20 cellular contexts compared by ENCODE assay signal in genomic region chr16:29668267-29668666, GRCh38. TPM values are rescaled to one million over a fixed set of nuclear protein-coding genes. Genes with fewer than 3 reads are reported as not detected.
DNase-seq lines count a peak whose midpoint lies in the region; ATAC-seq, FAIRE-seq and TF ChIP-seq lines count a peak whose summit lies in the region.
"Had no signal": no experiment of that assay in that cellular context is flagged by ENCODE, and none has a peak within 500 bp of the region (broad histone marks: within the 10 kb centered on the region; RNA-seq: fewer than 3 reads in every experiment).

No MANE protein-coding gene starts in this region.

- no peak overlapping the region for H3K23ac ChIP-seq in neuronal stem cell (ENCODE audit: low read depth, low read length, poor library complexity)

- no peak for FAIRE-seq in K562 (lab: Jason Lieb, UNC)
- FAIRE-seq: D721Med, G401.6 had no signal

- H3K4me1 ChIP-seq in CD8-positive, alpha-beta memory T cell (ENCODE audit: insufficient read depth, low read length) = peaks cover 38% of the 10 kb centered on the region
- H3K4me1 ChIP-seq in K562 (replicated peaks in 1 of 2; ENCODE audit: control insufficient read depth in 2 of 2, insufficient read depth in 2 of 2, low read length in 2 of 2) (peaks cover 19 to 38% of the 10 kb centered on the region in 2 experiments; a peak in 4 of 5 replicates), neuronal stem cell (ENCODE audit: control insufficient read depth in 2 of 2, insufficient read depth in 1 of 2, low read depth in 1 of 2, low read length in 2 of 2) (peaks cover 13 to 29% of the 10 kb centered on the region in 2 donors), esophagus muscularis mucosa (peaks cover 0 to 15% (median 12%) of the 10 kb centered on the region in 4 donors)
- H3K4me1 ChIP-seq: HAP-1 had no signal

- H3K4me1 Mint-ChIP-seq in activated naive CD8-positive, alpha-beta T cell (ENCODE audit: low read depth) = peaks cover 53% of the 10 kb centered on the region
- H3K4me1 Mint-ChIP-seq in activated naive CD8-positive, alpha-beta T cell treated with anti-CD3 and anti-CD28 coated beads, Interleukin-2, amount 50 U/mL, for 24 hours = peaks cover 50% of the 10 kb centered on the region
- peaks cover 47 to 58% (median 53%) of the 10 kb centered on the region in 3 donors for H3K4me1 Mint-ChIP-seq in CD8-positive, alpha-beta memory T cell

- H3K4me3 ChIP-seq in CD8-positive, alpha-beta memory T cell (ENCODE audit: low read length) = no peak overlapping the region
- H3K4me3 ChIP-seq in K562 (no peak overlapping the region), neuronal stem cell (ENCODE audit: low read length in 2 of 2) (no peak overlapping the region), esophagus muscularis mucosa (no peak overlapping the region)
- H3K4me3 ChIP-seq: HAP-1 had no signal

- no peaks in the 10 kb centered on the region for H3K9me3 ChIP-seq in CD8-positive, alpha-beta memory T cell (ENCODE audit: low read length)
- H3K9me3 ChIP-seq in K562 (replicated peaks; ENCODE audit: control insufficient read depth, insufficient read depth, low read depth, low read length) (no peaks in the 10 kb centered on the region), neuronal stem cell (replicated peaks in 1 of 2; ENCODE audit: control insufficient read depth in 2 of 2, insufficient read depth in 1 of 2, low read depth in 1 of 2, low read length in 2 of 2) (no peaks in the 10 kb centered on the region), esophagus muscularis mucosa (no peaks in the 10 kb centered on the region)
- H3K9me3 ChIP-seq: HAP-1 had no signal

- TF ChIP-seq CTCF in K562 (IDR thresholded peaks at IDR 0.05 in 2 of 3, conservative IDR thresholded peaks at IDR 0.05 in 1 of 3; ENCODE audit: insufficient read depth in 2 of 3, low read depth in 1 of 3, low read length in 3 of 3) (no peak), esophagus muscularis mucosa (IDR thresholded peaks at IDR 0.05) (no peak)

- H3K27ac ChIP-seq in CD8-positive, alpha-beta memory T cell (ENCODE audit: low read depth, low read length) = no peak overlapping the region
- no peak overlapping the region for H3K27ac ChIP-seq in K562 (ENCODE audit: extremely low read depth, low read depth, low read length)
- no peak overlapping the region for H3K27ac ChIP-seq in neuronal stem cell (replicated peaks; ENCODE audit: low read length)
- H3K27ac ChIP-seq in esophagus muscularis mucosa (replicated peaks in 1 of 4) = no peak overlapping the region

- no peaks in the 10 kb centered on the region for H3K36me3 ChIP-seq in CD8-positive, alpha-beta memory T cell (ENCODE audit: insufficient read depth, low read length)
- H3K36me3 ChIP-seq in K562 (ENCODE audit: control insufficient read depth, insufficient read depth, low read length) = peaks cover 64% of the 10 kb centered on the region
- H3K36me3 ChIP-seq in neuronal stem cell (replicated peaks in 1 of 2; ENCODE audit: control insufficient read depth in 2 of 2, insufficient read depth in 2 of 2, low read length in 2 of 2) = no peaks in the 10 kb centered on the region
- no peaks in the 10 kb centered on the region for H3K36me3 ChIP-seq in esophagus muscularis mucosa
- H3K36me3 ChIP-seq: HAP-1 had no signal

- peak overlapping the region; percentile 41 for H3K27ac Mint-ChIP-seq in activated naive CD8-positive, alpha-beta T cell
- H3K27ac Mint-ChIP-seq in activated naive CD8-positive, alpha-beta T cell treated with anti-CD3 and anti-CD28 coated beads, Interleukin-2, amount 50 U/mL, for 24 hours = no peak overlapping the region
- peak overlapping the region in 1 of 8 donors; percentile 54 for H3K27ac Mint-ChIP-seq in CD8-positive, alpha-beta memory T cell

- H2AFZ ChIP-seq in K562 (ENCODE audit: low read depth, low read length) = no peak overlapping the region
- no peak overlapping the region for H2AFZ ChIP-seq in neuronal stem cell (ENCODE audit: low read length)

- H2BK120ac ChIP-seq in neuronal stem cell (ENCODE audit: low read depth, low read length) = no peak overlapping the region

- no peak for ATAC-seq in activated naive CD8-positive, alpha-beta T cell treated with anti-CD3 and anti-CD28 coated beads, Interleukin-2, amount 50 U/mL, for 24 hours
- no peak for ATAC-seq in K562
- ATAC-seq in HG02970 (IDR thresholded peaks at IDR 0.05; ENCODE audit: low FRiP score, unreplicated experiment) = no peak

- no TSS peak for BruUV-seq in K562 (replicated peaks; lab: Mats Ljungman, UMichigan)

- no peaks in the 10 kb centered on the region for H3K27me3 ChIP-seq in CD8-positive, alpha-beta memory T cell (ENCODE audit: insufficient read depth, low read length, poor library complexity, severe bottlenecking)
- H3K27me3 ChIP-seq in K562 (ENCODE audit: control insufficient read depth in 2 of 2, insufficient read depth in 2 of 2, low read length in 2 of 2) (no peaks in the 10 kb centered on the region), neuronal stem cell (ENCODE audit: control insufficient read depth in 3 of 3, insufficient read depth in 3 of 3, low read depth in 1 of 3, low read length in 3 of 3) (no peaks in the 10 kb centered on the region), esophagus muscularis mucosa (peaks cover 0 to 20% (median 0%) of the 10 kb centered on the region in 4 donors)

- TF ChIP-seq EP300 in K562 (IDR thresholded peaks at IDR 0.05; ENCODE audit: low read length) = no peak
- TF ChIP-seq EP300 in esophagus muscularis mucosa (IDR thresholded peaks at IDR 0.05) = no peak

- H3K9me3 Mint-ChIP-seq in activated naive CD8-positive, alpha-beta T cell (ENCODE audit: low read depth) = no peaks in the 10 kb centered on the region
- H3K9me3 Mint-ChIP-seq in activated naive CD8-positive, alpha-beta T cell treated with anti-CD3 and anti-CD28 coated beads, Interleukin-2, amount 50 U/mL, for 24 hours = no peaks in the 10 kb centered on the region
- peaks cover 0 to 4% (median 0%) of the 10 kb centered on the region in 5 donors for H3K9me3 Mint-ChIP-seq in CD8-positive, alpha-beta memory T cell

- DNase-seq in activated naive CD8-positive, alpha-beta T cell treated with anti-CD3 and anti-CD28 coated beads, Interleukin-2, amount 50 U/mL, for 24 hours = no peak
- DNase-seq in CD8-positive, alpha-beta memory T cell = no peak
- DNase-seq in K562 (ENCODE audit: extremely low read depth in 1 of 4, low spot score in 3 of 4) (no peak), neuronal stem cell (ENCODE audit: low spot score) (no peak), esophagus muscularis mucosa (ENCODE audit: extremely low spot score) (no peak), HCEC 1CT (no peak)
- DNase-seq: 8988T; AML-193; C1 segment of cervical spinal cord; CD4-positive, alpha-beta memory T cell; COR-L47; DMS153; DMS79 treated with DMSO at 0.1 percent for 48 hours; EL; GOT3 had no signal

- CTCF ChIA-PET in CD8-positive, alpha-beta memory T cell (lab: Charles Lee) = no interaction called here
- CTCF ChIA-PET in K562 (lab: Yijun Ruan, JAX; ENCODE audit: low intra/inter-chr PET ratio) = no interaction called here

- H3K36me3 Mint-ChIP-seq in activated naive CD8-positive, alpha-beta T cell = peaks cover 4% of the 10 kb centered on the region
- H3K36me3 Mint-ChIP-seq in activated naive CD8-positive, alpha-beta T cell treated with anti-CD3 and anti-CD28 coated beads, Interleukin-2, amount 50 U/mL, for 24 hours (ENCODE audit: low read depth) = peaks cover 42% of the 10 kb centered on the region
- peaks cover 12 to 54% (median 14%) of the 10 kb centered on the region in 3 donors for H3K36me3 Mint-ChIP-seq in CD8-positive, alpha-beta memory T cell

- POLR2A ChIA-PET in CD8-positive, alpha-beta memory T cell (lab: Charles Lee) = interaction anchor here (0.7 kb wide), 1 partner anchor 805 kb away, joined by 5 read pairs; no protein-coding TSS in a partner anchor
- POLR2A ChIA-PET in K562 (lab: Yijun Ruan, JAX) = interaction anchor here (0.6 to 0.7 kb wide), 2 partner anchors 44 to 135 kb away, joined by 3 read pairs; no protein-coding TSS in a partner anchor

- H3K4me3 Mint-ChIP-seq in activated naive CD8-positive, alpha-beta T cell = no peak overlapping the region
- H3K4me3 Mint-ChIP-seq in activated naive CD8-positive, alpha-beta T cell treated with anti-CD3 and anti-CD28 coated beads, Interleukin-2, amount 50 U/mL, for 24 hours = no peak overlapping the region
- H3K4me3 Mint-ChIP-seq in CD8-positive, alpha-beta memory T cell = peak overlapping the region in 4 of 7 donors; percentile 13 to 59 (median 36)

- H4K91ac ChIP-seq in neuronal stem cell (ENCODE audit: low read depth, low read length, poor library complexity) = no peak overlapping the region

- in situ Hi-C loops in K562 (cut with MboI) = no loop called here

- WGBS in K562 (ENCODE audit: insufficient coverage, low coverage, missing lambda C conversion rate) = 87% methylated on average over 3 of the region's 3 CpGs
- no CpG with 5 or more reads among the region's 3 CpGs for WGBS in neuronal stem cell (ENCODE audit: extremely low coverage in 2 of 2, insufficient read length in 2 of 2, insufficient replicate concordance in 1 of 2), 2 donors
- WGBS in esophagus muscularis mucosa = 94% methylated on average over 3 of the region's 3 CpGs

- H3K4ac ChIP-seq in neuronal stem cell (ENCODE audit: low read length) = no peak overlapping the region

- no peak overlapping the region for H3K4me2 ChIP-seq in K562 (ENCODE audit: insufficient read depth, low read length)
- H3K4me2 ChIP-seq in neuronal stem cell (ENCODE audit: insufficient read depth, low read length, poor library complexity, severe bottlenecking) = no peak overlapping the region

- peaks cover 3% of the 10 kb centered on the region for H3K79me1 ChIP-seq in neuronal stem cell (ENCODE audit: low read depth, low read length)

- peak overlapping the region; percentile 4 for H2BK15ac ChIP-seq in neuronal stem cell (ENCODE audit: low read length)

- no peaks in the 10 kb centered on the region for H3K27me3 Mint-ChIP-seq in activated naive CD8-positive, alpha-beta T cell
- no peaks in the 10 kb centered on the region for H3K27me3 Mint-ChIP-seq in activated naive CD8-positive, alpha-beta T cell treated with anti-CD3 and anti-CD28 coated beads, Interleukin-2, amount 50 U/mL, for 24 hours
- peaks cover 0 to 9% of the 10 kb centered on the region in 2 donors for H3K27me3 Mint-ChIP-seq in CD8-positive, alpha-beta memory T cell

- no peak overlapping the region for H3K14ac ChIP-seq in neuronal stem cell (ENCODE audit: low read length)

- H4K20me1 ChIP-seq in K562 (replicated peaks; ENCODE audit: control insufficient read depth, insufficient read depth, low read length) = 0 out of 2 replicates have a peak, but pooled peaks cover 3% of the 10 kb centered on the region

- H3K9ac ChIP-seq in K562 (ENCODE audit: insufficient read depth in 1 of 2, low read depth in 2 of 2, low read length in 2 of 2) = no peak overlapping the region
- H3K9ac ChIP-seq in neuronal stem cell (ENCODE audit: low read depth, low read length, poor library complexity) = no peak overlapping the region

- no peak for TF ChIP-seq RAD21 in K562 (CRISPR knock-in tag; conservative IDR thresholded peaks at IDR 0.05 in 1 of 2, IDR thresholded peaks at IDR 0.05 in 1 of 2)

- H2BK5ac ChIP-seq in neuronal stem cell (ENCODE audit: low read length) = no peak overlapping the region

- intact Hi-C loops in K562 (cut with micrococcal nuclease) = no loop called here
- intact Hi-C loops in esophagus muscularis mucosa (cut with DNase I) = no loop called here

- no peak overlapping the region for H4K8ac ChIP-seq in neuronal stem cell (ENCODE audit: low read depth, low read length)

- no peak overlapping the region for H2BK12ac ChIP-seq in neuronal stem cell (ENCODE audit: low read length)

- no peaks in the 10 kb centered on the region for H3K9me1 ChIP-seq in K562 (ENCODE audit: control insufficient read depth, insufficient read depth, low read length)

- no peak overlapping the region for H3K18ac ChIP-seq in neuronal stem cell (ENCODE audit: low read length)

- peaks cover 81% of the 10 kb centered on the region for H3K79me2 ChIP-seq in K562 (ENCODE audit: control insufficient read depth, insufficient read depth, low read length)

- TF ChIP-seq POLR2A in K562 (conservative IDR thresholded peaks at IDR 0.05) (no peak), esophagus muscularis mucosa (IDR thresholded peaks at IDR 0.05; ENCODE audit: low read depth) (no peak)

- H2AK5ac ChIP-seq in neuronal stem cell (ENCODE audit: low read depth, low read length) = peak overlapping the region; percentile 86

RNA-seq across cellular contexts. Expression of gene SPN, which starts 5.2 kb away (rescaled TPM):
- total RNA-seq in CD8-positive, alpha-beta memory T cell = 100 to 1,000 TPM; 136 to 144 TPM
- polyA plus RNA-seq in CD8-positive, alpha-beta memory T cell = 255 TPM
- 97.4 and 224 TPM in 2 replicates for total RNA-seq in K562 (2011; cell fraction: chromatin; rRNA removed; ENCODE audit: low replicate concordance)
- 129 and 166 TPM in 2 replicates for total RNA-seq in K562 (2011; cell fraction: nucleolus; rRNA removed)
- 142 and 171 TPM in 2 replicates for total RNA-seq in K562 (2011; cell fraction: nucleoplasm; rRNA removed)
- total RNA-seq in K562 (2014; rRNA removed) (75.4 and 91.8 TPM in 2 replicates), K562 (2014; rRNA removed; fragmentation: Illumina TruSeq; extraction: Trizol) (80.6 and 85.0 TPM in 2 replicates), K562 (2015; rRNA removed; fragmentation: Illumina TruSeq; extraction: Trizol) (110 and 114 TPM in 2 replicates), K562 (2021) (202 and 225 TPM in 2 replicates), esophagus muscularis mucosa (1 to 10 TPM; 1.1 to 4.2 (median 2.6) TPM)
- polyA plus RNA-seq in K562 (2011; rRNA removed) (56.7 and 114 TPM in 2 replicates), K562 (2014; fragmentation: Illumina TruSeq; extraction: Trizol) (174 and 221 TPM in 2 replicates), K562 (2014; fragmentation: Nextera tagmentation; extraction: Ambion mirVana) (10 to 100 TPM; 24.3 to 34.3 TPM), K562 (2014; rRNA removed) (74.2 and 79.4 TPM in 2 replicates)
- 56.3 and 107 TPM in 2 replicates for polyA plus RNA-seq in K562 (2011; cell fraction: cytosol; rRNA removed)
- 80.5 and 114 TPM in 2 replicates for polyA plus RNA-seq in K562 (2011; cell fraction: nucleus; rRNA removed)
- polyA plus RNA-seq in K562 (2012) = 152 and 220 TPM in 2 replicates
- polyA minus RNA-seq in K562 (2011; rRNA and poly(A)+ RNA removed) = 64.6 and 73.0 TPM in 2 replicates
- polyA minus RNA-seq in K562 (2011; cell fraction: cytosol; rRNA and poly(A)+ RNA removed) = 66.4 and 80.3 TPM in 2 replicates
- polyA minus RNA-seq in K562 (2011; cell fraction: nucleus; rRNA and poly(A)+ RNA removed) = 15.9 and 30.7 TPM in 2 replicates
- polyA plus RNA-seq in neuronal stem cell (2013, experiment 1 of 2) = 0.25 TPM
- 0.17 TPM for polyA plus RNA-seq in neuronal stem cell (2013, experiment 2 of 2)

RNA-seq across cellular contexts. Expression of gene QPRT, which starts 10.7 kb away (rescaled TPM):
- 1 to 10 TPM; 3.0 to 3.5 TPM for total RNA-seq in CD8-positive, alpha-beta memory T cell
- 0.74 TPM for polyA plus RNA-seq in CD8-positive, alpha-beta memory T cell
- 45.6 and 86.1 TPM in 2 replicates for total RNA-seq in K562 (2011; cell fraction: chromatin; rRNA removed; ENCODE audit: low replicate concordance)
- total RNA-seq in K562 (2011; cell fraction: nucleolus; rRNA removed) = 57.9 and 68.0 TPM in 2 replicates
- total RNA-seq in K562 (2011; cell fraction: nucleoplasm; rRNA removed) = 66.3 and 114 TPM in 2 replicates
- total RNA-seq in K562 (2014; rRNA removed) (112 and 115 TPM in 2 replicates), K562 (2014; rRNA removed; fragmentation: Illumina TruSeq; extraction: Trizol) (37.3 and 39.2 TPM in 2 replicates), K562 (2015; rRNA removed; fragmentation: Illumina TruSeq; extraction: Trizol) (72.8 and 76.7 TPM in 2 replicates), K562 (2021) (80.7 and 86.5 TPM in 2 replicates), esophagus muscularis mucosa (1 to 10 TPM; 1.7 to 5.1 (median 2.7) TPM)
- polyA plus RNA-seq in K562 (2011; rRNA removed) (38.9 and 73.1 TPM in 2 replicates), K562 (2014; fragmentation: Illumina TruSeq; extraction: Trizol) (64.1 and 72.4 TPM in 2 replicates), K562 (2014; fragmentation: Nextera tagmentation; extraction: Ambion mirVana) (10 to 100 TPM in 1 of 2 experiments, 1 to 10 TPM in 1; 7.7 to 10.8 TPM), K562 (2014; rRNA removed) (64.3 and 68.8 TPM in 2 replicates)
- 79.6 and 90.5 TPM in 2 replicates for polyA plus RNA-seq in K562 (2011; cell fraction: cytosol; rRNA removed)
- polyA plus RNA-seq in K562 (2011; cell fraction: nucleus; rRNA removed) = 56.0 and 57.6 TPM in 2 replicates
- polyA plus RNA-seq in K562 (2012) = 120 and 164 TPM in 2 replicates
- polyA minus RNA-seq in K562 (2011; rRNA and poly(A)+ RNA removed) = 37.4 and 44.7 TPM in 2 replicates
- polyA minus RNA-seq in K562 (2011; cell fraction: cytosol; rRNA and poly(A)+ RNA removed) = 56.5 and 107 TPM in 2 replicates
- polyA minus RNA-seq in K562 (2011; cell fraction: nucleus; rRNA and poly(A)+ RNA removed) = 12.7 and 19.0 TPM in 2 replicates
- polyA plus RNA-seq in neuronal stem cell (2013, experiment 1 of 2) = 165 TPM
- polyA plus RNA-seq in neuronal stem cell (2013, experiment 2 of 2) = 168 TPM

Comparison
In these comparisons a context has a peak if more than half of its experiments do, and no peak if none do; other contexts are left out.
1. H3K4me3 Mint-ChIP-seq: peak in CD8-positive, alpha-beta memory T cell (4 of 7); none in activated naive CD8-positive, alpha-beta T cell (single experiment) and activated naive CD8-positive, alpha-beta T cell treated with anti-CD3 and anti-CD28 coated beads, Interleukin-2, amount 50 U/mL, for 24 hours (single experiment).
2. RNA of gene SPN, which starts 5.2 kb away (total RNA-seq): 136 to 144 TPM in CD8-positive, alpha-beta memory T cell and 75.4 to 225 TPM in K562; 1.1 to 4.2 TPM in esophagus muscularis mucosa; every median in the first group is over 10 times any median in the second.
3. RNA of gene QPRT, which starts 10.7 kb away (total RNA-seq): 37.3 to 115 TPM in K562; 3.0 to 3.5 TPM in CD8-positive, alpha-beta memory T cell and 1.7 to 5.1 TPM in esophagus muscularis mucosa; every median in the first group is over 4 times any median in the second.